ENCODE assay signal across 16 cellular contexts in genomic region chr9:34505370-34506120, GRCh38. TPM values are rescaled to one million over a fixed set of nuclear protein-coding genes. Genes with fewer than 3 reads are reported as not detected.
"Had no signal": no experiment of that assay in that cellular context is flagged by ENCODE, and none has a peak within 500 bp of the region (broad histone marks: within the 10 kb centered on the region; RNA-seq: fewer than 3 reads in every experiment).

No MANE protein-coding gene starts in this region.

- H3K27me3 ChIP-seq: ascending aorta, neural progenitor cell, pancreas, stomach, uterus had no signal

- H3K36me3 ChIP-seq: ascending aorta, neural progenitor cell, pancreas, stomach, thoracic aorta, uterus had no signal

- H3K4me2 ChIP-seq: neural progenitor cell had no signal

- H3K4me1 ChIP-seq: pancreas, uterus had no signal

- FAIRE-seq: colon, pancreas, small intestine had no signal

- H2AFZ ChIP-seq: neural progenitor cell had no signal

- H3K27ac ChIP-seq: ascending aorta, neural progenitor cell, pancreas, stomach, thoracic aorta, uterus had no signal

- H3K4me3 ChIP-seq: ascending aorta, neural progenitor cell, pancreas, stomach, thoracic aorta, uterus had no signal

- H3K9ac ChIP-seq: neural progenitor cell had no signal

- H3K9me3 ChIP-seq: ascending aorta, pancreas, stomach, thoracic aorta, uterus had no signal

- DNase-seq: activated CD4-positive, alpha-beta T cell treated with anti-CD3 and anti-CD28 coated beads, Interleukin-2, amount 50 U/mL, for 4 hours; activated naive CD8-positive, alpha-beta T cell treated with anti-CD3 and anti-CD28 coated beads, Interleukin-2, amount 50 U/mL, for 24 hours; activated T-cell treated with anti-CD3 and anti-CD28 coated beads, Interleukin-2, amount 50 U/mL, for 4 hours; effector CD8-positive, alpha-beta T cell; hippocampal formation; pancreas; retina; small intestine; stomach; uterus had no signal

RNA-seq across cellular contexts. Expression of gene ENHO, which starts 17.2 kb away (rescaled TPM):
- total RNA-seq: activated T-cell treated with anti-CD3 and anti-CD28 coated beads, Interleukin-2, amount 50 U/mL, for 4 hours; ascending aorta; mesenteric fat pad; thoracic aorta had no signal

RNA-seq across cellular contexts. Expression of gene DNAI1, which starts 46.9 kb away (rescaled TPM):
- total RNA-seq: activated T-cell treated with anti-CD3 and anti-CD28 coated beads, Interleukin-2, amount 50 U/mL, for 4 hours; ascending aorta; lower leg skin; mesenteric fat pad; thoracic aorta had no signal
